ENCODE assay signal across 1 cellular context in genomic region chr2:178211460-178211859, GRCh38.
TF ChIP-seq lines count a peak whose summit lies in the region.

No MANE protein-coding gene starts in this region.

TF ChIP-seq in H1, 55 proteins besides CTCF, POLR2A, EP300 and RAD21:
- peak; percentile 21 for TF ChIP-seq EZH2 (IDR thresholded peaks at IDR 0.05; ENCODE audit: low read depth, low read length, severe bottlenecking)
- TF ChIP-seq SIX5 (IDR thresholded peaks at IDR 0.05; ENCODE audit: low read depth, low read length) = no peak
- TF ChIP-seq ASH2L (IDR thresholded peaks at IDR 0.05; ENCODE audit: low read length) = no peak
